1 cellular context compared by ENCODE assay signal in the genomic region with DNA sequence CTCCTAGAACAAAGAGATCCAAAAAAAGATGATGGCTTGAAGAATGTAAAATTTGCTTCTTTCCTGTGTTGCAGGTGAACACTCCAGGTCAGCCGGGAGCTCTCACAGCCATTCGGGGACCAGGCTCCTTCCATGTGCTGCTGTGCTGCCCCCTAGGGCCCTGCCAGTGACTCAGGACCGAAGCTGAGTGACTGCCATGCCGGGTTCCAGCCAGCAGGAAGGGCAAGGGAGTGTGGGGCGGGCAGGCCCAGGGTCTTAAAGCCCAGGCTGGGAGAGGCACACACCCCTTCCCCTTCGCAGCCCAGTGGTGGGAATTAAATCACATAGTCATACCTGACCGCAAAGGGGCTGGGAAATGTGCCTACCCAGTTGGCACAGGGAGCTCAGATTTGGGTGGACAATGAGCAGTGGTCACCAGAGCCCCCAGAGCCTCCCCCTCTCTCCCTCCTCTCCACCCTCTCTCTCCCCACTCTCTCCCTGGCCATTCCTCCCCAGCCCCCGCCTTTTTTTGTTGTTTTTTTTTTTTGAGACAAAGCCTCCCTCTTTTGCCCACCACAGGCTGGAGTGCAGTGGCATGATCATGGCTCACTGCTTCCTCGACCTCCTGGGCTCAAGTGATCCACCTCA.
TF ChIP-seq lines count a peak whose summit lies in the region.

No MANE protein-coding gene starts in this region.

TF ChIP-seq in HepG2, 621 proteins besides CTCF, POLR2A, EP300 and RAD21 (continued from another document and continues in another):
- TF ChIP-seq, protein P1, sequence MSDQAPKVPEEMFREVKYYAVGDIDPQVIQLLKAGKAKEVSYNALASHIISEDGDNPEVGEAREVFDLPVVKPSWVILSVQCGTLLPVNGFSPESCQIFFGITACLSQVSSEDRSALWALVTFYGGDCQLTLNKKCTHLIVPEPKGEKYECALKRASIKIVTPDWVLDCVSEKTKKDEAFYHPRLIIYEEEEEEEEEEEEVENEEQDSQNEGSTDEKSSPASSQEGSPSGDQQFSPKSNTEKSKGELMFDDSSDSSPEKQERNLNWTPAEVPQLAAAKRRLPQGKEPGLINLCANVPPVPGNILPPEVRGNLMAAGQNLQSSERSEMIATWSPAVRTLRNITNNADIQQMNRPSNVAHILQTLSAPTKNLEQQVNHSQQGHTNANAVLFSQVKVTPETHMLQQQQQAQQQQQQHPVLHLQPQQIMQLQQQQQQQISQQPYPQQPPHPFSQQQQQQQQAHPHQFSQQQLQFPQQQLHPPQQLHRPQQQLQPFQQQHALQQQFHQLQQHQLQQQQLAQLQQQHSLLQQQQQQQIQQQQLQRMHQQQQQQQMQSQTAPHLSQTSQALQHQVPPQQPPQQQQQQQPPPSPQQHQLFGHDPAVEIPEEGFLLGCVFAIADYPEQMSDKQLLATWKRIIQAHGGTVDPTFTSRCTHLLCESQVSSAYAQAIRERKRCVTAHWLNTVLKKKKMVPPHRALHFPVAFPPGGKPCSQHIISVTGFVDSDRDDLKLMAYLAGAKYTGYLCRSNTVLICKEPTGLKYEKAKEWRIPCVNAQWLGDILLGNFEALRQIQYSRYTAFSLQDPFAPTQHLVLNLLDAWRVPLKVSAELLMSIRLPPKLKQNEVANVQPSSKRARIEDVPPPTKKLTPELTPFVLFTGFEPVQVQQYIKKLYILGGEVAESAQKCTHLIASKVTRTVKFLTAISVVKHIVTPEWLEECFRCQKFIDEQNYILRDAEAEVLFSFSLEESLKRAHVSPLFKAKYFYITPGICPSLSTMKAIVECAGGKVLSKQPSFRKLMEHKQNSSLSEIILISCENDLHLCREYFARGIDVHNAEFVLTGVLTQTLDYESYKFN (CRISPR knock-in tag; conservative IDR thresholded peaks at IDR 0.05), result peak; percentile 36; the same call in 1 of the 2 replicates
- TF ChIP-seq ZNF605 (CRISPR knock-in tag; IDR thresholded peaks at IDR 0.05) (peak; percentile 65; the same call in 1 of the 2 replicates), ZNF556 (CRISPR knock-in tag; IDR thresholded peaks at IDR 0.05; ENCODE audit: borderline replicate concordance) (peak; percentile 82; the same call in 1 of the 2 replicates), HDAC2 (CRISPR knock-in tag; IDR thresholded peaks at IDR 0.05) (peak; percentile 88), ZNF777 (CRISPR knock-in tag; IDR thresholded peaks at IDR 0.05) (0 out of 2 replicates have a peak, but pooled peaks have one; percentile 19), KMT2B (CRISPR knock-in tag; IDR thresholded peaks at IDR 0.05) (peak; percentile 26; the same call in 1 of the 2 replicates), ZNF383 (CRISPR knock-in tag; IDR thresholded peaks at IDR 0.05; ENCODE audit: borderline replicate concordance) (no peak), NFE2 (CRISPR knock-in tag; IDR thresholded peaks at IDR 0.05) (0 out of 2 replicates have a peak, but pooled peaks have one; percentile 8), ELF1 (CRISPR knock-in tag; IDR thresholded peaks at IDR 0.05) (peak; percentile 71), SIN3A (IDR thresholded peaks at IDR 0.05; ENCODE audit: borderline replicate concordance, low read depth, low read length) (no peak), NFE2L2 (IDR thresholded peaks at IDR 0.05; ENCODE audit: low read length) (no peak; the same call in 1 of the 2 replicates), SOX6 (IDR thresholded peaks at IDR 0.05) (no peak), SOX6 (CRISPR knock-in tag; IDR thresholded peaks at IDR 0.05) (peak; percentile 77), KLF16 (CRISPR knock-in tag; IDR thresholded peaks at IDR 0.05) (peak in 1 of 2 experiments; percentile 81; a peak in 2 of 4 replicates), PAF1 (CRISPR knock-in tag; IDR thresholded peaks at IDR 0.05) (no peak)
- TF ChIP-seq, protein P2, sequence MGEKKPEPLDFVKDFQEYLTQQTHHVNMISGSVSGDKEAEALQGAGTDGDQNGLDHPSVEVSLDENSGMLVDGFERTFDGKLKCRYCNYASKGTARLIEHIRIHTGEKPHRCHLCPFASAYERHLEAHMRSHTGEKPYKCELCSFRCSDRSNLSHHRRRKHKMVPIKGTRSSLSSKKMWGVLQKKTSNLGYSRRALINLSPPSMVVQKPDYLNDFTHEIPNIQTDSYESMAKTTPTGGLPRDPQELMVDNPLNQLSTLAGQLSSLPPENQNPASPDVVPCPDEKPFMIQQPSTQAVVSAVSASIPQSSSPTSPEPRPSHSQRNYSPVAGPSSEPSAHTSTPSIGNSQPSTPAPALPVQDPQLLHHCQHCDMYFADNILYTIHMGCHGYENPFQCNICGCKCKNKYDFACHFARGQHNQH (CRISPR knock-in tag; IDR thresholded peaks at IDR 0.05), result peak; percentile 89; the same call in 1 of the 2 replicates
- TF ChIP-seq, protein P3, sequence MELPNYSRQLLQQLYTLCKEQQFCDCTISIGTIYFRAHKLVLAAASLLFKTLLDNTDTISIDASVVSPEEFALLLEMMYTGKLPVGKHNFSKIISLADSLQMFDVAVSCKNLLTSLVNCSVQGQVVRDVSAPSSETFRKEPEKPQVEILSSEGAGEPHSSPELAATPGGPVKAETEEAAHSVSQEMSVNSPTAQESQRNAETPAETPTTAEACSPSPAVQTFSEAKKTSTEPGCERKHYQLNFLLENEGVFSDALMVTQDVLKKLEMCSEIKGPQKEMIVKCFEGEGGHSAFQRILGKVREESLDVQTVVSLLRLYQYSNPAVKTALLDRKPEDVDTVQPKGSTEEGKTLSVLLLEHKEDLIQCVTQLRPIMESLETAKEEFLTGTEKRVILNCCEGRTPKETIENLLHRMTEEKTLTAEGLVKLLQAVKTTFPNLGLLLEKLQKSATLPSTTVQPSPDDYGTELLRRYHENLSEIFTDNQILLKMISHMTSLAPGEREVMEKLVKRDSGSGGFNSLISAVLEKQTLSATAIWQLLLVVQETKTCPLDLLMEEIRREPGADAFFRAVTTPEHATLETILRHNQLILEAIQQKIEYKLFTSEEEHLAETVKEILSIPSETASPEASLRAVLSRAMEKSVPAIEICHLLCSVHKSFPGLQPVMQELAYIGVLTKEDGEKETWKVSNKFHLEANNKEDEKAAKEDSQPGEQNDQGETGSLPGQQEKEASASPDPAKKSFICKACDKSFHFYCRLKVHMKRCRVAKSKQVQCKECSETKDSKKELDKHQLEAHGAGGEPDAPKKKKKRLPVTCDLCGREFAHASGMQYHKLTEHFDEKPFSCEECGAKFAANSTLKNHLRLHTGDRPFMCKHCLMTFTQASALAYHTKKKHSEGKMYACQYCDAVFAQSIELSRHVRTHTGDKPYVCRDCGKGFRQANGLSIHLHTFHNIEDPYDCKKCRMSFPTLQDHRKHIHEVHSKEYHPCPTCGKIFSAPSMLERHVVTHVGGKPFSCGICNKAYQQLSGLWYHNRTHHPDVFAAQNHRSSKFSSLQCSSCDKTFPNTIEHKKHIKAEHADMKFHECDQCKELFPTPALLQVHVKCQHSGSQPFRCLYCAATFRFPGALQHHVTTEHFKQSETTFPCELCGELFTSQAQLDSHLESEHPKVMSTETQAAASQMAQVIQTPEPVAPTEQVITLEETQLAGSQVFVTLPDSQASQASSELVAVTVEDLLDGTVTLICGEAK (IDR thresholded peaks at IDR 0.05), result no peak
- TF ChIP-seq, protein P3 (CRISPR knock-in tag; IDR thresholded peaks at IDR 0.05), result no peak; the same call in 1 of the 2 replicates
- TF ChIP-seq, protein P4, sequence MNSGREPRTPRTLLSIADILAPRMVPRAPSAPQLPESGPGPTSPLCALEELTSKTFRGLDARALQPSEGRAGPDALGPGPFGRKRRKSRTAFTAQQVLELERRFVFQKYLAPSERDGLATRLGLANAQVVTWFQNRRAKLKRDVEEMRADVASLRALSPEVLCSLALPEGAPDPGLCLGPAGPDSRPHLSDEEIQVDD (CRISPR knock-in tag; IDR thresholded peaks at IDR 0.05; ENCODE audit: borderline replicate concordance), result no peak
- TF ChIP-seq, protein P5, sequence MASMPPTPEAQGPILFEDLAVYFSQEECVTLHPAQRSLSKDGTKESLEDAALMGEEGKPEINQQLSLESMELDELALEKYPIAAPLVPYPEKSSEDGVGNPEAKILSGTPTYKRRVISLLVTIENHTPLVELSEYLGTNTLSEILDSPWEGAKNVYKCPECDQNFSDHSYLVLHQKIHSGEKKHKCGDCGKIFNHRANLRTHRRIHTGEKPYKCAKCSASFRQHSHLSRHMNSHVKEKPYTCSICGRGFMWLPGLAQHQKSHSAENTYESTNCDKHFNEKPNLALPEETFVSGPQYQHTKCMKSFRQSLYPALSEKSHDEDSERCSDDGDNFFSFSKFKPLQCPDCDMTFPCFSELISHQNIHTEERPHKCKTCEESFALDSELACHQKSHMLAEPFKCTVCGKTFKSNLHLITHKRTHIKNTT (CRISPR knock-in tag; IDR thresholded peaks at IDR 0.05), result no peak
- TF ChIP-seq, protein P6, sequence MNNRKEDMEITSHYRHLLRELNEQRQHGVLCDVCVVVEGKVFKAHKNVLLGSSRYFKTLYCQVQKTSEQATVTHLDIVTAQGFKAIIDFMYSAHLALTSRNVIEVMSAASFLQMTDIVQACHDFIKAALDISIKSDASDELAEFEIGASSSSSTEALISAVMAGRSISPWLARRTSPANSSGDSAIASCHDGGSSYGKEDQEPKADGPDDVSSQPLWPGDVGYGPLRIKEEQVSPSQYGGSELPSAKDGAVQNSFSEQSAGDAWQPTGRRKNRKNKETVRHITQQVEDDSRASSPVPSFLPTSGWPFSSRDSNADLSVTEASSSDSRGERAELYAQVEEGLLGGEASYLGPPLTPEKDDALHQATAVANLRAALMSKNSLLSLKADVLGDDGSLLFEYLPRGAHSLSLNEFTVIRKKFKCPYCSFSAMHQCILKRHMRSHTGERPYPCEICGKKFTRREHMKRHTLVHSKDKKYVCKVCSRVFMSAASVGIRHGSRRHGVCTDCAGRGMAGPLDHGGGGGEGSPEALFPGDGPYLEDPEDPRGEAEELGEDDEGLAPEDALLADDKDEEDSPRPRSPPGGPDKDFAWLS (CRISPR knock-in tag; IDR thresholded peaks at IDR 0.05; ENCODE audit: borderline replicate concordance), result no peak
- TF ChIP-seq, protein P7, sequence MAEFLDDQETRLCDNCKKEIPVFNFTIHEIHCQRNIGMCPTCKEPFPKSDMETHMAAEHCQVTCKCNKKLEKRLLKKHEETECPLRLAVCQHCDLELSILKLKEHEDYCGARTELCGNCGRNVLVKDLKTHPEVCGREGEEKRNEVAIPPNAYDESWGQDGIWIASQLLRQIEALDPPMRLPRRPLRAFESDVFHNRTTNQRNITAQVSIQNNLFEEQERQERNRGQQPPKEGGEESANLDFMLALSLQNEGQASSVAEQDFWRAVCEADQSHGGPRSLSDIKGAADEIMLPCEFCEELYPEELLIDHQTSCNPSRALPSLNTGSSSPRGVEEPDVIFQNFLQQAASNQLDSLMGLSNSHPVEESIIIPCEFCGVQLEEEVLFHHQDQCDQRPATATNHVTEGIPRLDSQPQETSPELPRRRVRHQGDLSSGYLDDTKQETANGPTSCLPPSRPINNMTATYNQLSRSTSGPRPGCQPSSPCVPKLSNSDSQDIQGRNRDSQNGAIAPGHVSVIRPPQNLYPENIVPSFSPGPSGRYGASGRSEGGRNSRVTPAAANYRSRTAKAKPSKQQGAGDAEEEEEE (CRISPR knock-in tag; IDR thresholded peaks at IDR 0.05; ENCODE audit: borderline replicate concordance), result no peak
- TF ChIP-seq, protein P8, sequence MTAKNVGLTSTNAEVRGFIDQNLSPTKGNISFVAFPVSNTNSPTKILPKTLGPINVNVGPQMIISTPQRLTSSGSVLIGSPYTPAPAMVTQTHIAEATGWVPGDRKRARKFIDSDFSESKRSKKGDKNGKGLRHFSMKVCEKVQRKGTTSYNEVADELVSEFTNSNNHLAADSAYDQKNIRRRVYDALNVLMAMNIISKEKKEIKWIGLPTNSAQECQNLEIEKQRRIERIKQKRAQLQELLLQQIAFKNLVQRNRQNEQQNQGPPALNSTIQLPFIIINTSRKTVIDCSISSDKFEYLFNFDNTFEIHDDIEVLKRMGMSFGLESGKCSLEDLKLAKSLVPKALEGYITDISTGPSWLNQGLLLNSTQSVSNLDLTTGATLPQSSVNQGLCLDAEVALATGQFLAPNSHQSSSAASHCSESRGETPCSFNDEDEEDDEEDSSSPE (CRISPR knock-in tag; IDR thresholded peaks at IDR 0.05), result 0 out of 2 replicates have a peak, but pooled peaks have one; percentile 36
- TF ChIP-seq, protein P9, sequence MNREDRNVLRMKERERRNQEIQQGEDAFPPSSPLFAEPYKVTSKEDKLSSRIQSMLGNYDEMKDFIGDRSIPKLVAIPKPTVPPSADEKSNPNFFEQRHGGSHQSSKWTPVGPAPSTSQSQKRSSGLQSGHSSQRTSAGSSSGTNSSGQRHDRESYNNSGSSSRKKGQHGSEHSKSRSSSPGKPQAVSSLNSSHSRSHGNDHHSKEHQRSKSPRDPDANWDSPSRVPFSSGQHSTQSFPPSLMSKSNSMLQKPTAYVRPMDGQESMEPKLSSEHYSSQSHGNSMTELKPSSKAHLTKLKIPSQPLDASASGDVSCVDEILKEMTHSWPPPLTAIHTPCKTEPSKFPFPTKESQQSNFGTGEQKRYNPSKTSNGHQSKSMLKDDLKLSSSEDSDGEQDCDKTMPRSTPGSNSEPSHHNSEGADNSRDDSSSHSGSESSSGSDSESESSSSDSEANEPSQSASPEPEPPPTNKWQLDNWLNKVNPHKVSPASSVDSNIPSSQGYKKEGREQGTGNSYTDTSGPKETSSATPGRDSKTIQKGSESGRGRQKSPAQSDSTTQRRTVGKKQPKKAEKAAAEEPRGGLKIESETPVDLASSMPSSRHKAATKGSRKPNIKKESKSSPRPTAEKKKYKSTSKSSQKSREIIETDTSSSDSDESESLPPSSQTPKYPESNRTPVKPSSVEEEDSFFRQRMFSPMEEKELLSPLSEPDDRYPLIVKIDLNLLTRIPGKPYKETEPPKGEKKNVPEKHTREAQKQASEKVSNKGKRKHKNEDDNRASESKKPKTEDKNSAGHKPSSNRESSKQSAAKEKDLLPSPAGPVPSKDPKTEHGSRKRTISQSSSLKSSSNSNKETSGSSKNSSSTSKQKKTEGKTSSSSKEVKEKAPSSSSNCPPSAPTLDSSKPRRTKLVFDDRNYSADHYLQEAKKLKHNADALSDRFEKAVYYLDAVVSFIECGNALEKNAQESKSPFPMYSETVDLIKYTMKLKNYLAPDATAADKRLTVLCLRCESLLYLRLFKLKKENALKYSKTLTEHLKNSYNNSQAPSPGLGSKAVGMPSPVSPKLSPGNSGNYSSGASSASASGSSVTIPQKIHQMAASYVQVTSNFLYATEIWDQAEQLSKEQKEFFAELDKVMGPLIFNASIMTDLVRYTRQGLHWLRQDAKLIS (CRISPR knock-in tag; IDR thresholded peaks at IDR 0.05), result 0 out of 2 replicates have a peak, but pooled peaks have one; percentile 78
